ENCODE assay signal across 26 cellular contexts in the genomic region with DNA sequence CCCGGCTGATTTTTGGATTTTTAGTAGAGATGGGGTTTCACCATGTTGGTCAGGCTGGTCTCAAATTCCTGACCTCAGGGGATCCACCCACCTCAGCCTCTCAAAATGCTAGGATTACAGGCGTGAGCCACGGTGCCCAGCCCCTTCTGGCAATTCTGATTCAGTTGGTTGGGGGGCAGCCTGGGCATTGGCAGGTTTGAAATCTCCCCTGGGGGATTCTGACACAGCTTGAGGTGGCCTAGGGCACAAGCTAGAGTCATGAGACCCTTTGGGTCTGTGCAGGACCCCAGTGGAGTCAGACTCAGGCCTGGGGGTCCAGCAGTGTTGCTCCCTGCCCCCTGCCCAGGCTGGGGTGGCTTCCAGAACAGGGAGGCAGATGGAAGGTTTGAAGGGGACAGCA.
"Had no signal": no experiment of that assay in that cellular context is flagged by ENCODE, and none has a peak within 500 bp of the region (broad histone marks: within the 10 kb centered on the region; RNA-seq: fewer than 3 reads in every experiment).

No MANE protein-coding gene starts in this region.

- H3K36me3 ChIP-seq: ascending aorta, brain microvascular endothelial cell, colonic mucosa, gastroesophageal sphincter, heart left ventricle, ovary, thyroid gland, upper lobe of right lung had no signal

- H3K4me1 ChIP-seq: ascending aorta, colonic mucosa, gastroesophageal sphincter, heart left ventricle, psoas muscle, thyroid gland, upper lobe of right lung had no signal

- H3K4me1 Mint-ChIP-seq: T-helper 17 cell had no signal

- H3K9me3 ChIP-seq: ascending aorta, colonic mucosa, gastroesophageal sphincter, heart left ventricle, mucosa of descending colon, ovary, psoas muscle, thyroid gland, upper lobe of right lung had no signal

- H3K4me3 Mint-ChIP-seq: activated T-helper 1 cell treated with anti-CD3 and anti-CD28 coated beads, Interleukin-12 subunit alpha, Interleukin-12 subunit beta, Interleukin-2, Interleukin-4 antibody, amounts not matched to agents 30 ng/mL and 10 ng/mL and 1 ng/mL, durations not matched to agents 14 hours and 24 hours and 36 hours; T-helper 17 cell had no signal

- H3K9me3 Mint-ChIP-seq: activated T-helper 1 cell treated with anti-CD3 and anti-CD28 coated beads, Interleukin-12 subunit alpha, Interleukin-12 subunit beta, Interleukin-2, Interleukin-4 antibody, amounts not matched to agents 30 ng/mL and 10 ng/mL and 1 ng/mL, durations not matched to agents 14 hours and 24 hours and 36 hours had no signal

- H3K27ac ChIP-seq: ascending aorta, brain microvascular endothelial cell, colonic mucosa, epithelial cell of prostate, gastroesophageal sphincter, heart left ventricle, ovary, psoas muscle, thyroid gland, upper lobe of right lung had no signal

- DNase-seq: activated CD4-positive, alpha-beta T cell treated with anti-CD3 and anti-CD28 coated beads for 1 hour; activated CD8-positive, alpha-beta memory T cell treated with anti-CD3 and anti-CD28 coated beads for 24 hours; activated CD8-positive, alpha-beta memory T cell treated with anti-CD3 and anti-CD28 coated beads, Interleukin-2, amount 50 U/mL, for 4 hours; activated gamma-delta T cell; activated naive CD4-positive, alpha-beta T cell treated with anti-CD3 and anti-CD28 coated beads, Interleukin-2, amount 50 U/mL, for 16 hours; brain microvascular endothelial cell; caudate nucleus; colonic mucosa; left cardiac atrium; mesenchymal stem cell; mucosa of descending colon; right cardiac atrium; stimulated activated CD4-positive, alpha-beta T cell treated with anti-CD3 and anti-CD28 coated beads, Interleukin-12 subunit alpha, Interleukin-12 subunit beta, amount 100 ng/mL, for 4 hours; stimulated activated CD4-positive, alpha-beta T cell treated with anti-CD3 and anti-CD28 coated beads, Interleukin-4, amount 100 ng/mL, for 4 hours; stimulated activated naive CD8-positive, alpha-beta T cell treated with anti-CD3 and anti-CD28 coated beads, Interleukin-15, Interleukin-2, amounts not matched to agents 100 U/mL and 50 U/mL, for 24 hours; SW 1271; T-helper 17 cell; thyroid gland had no signal

- H3K27me3 Mint-ChIP-seq: T-helper 17 cell had no signal

- H3K4me3 ChIP-seq: ascending aorta, colonic mucosa, gastroesophageal sphincter, heart left ventricle, mucosa of descending colon, ovary, psoas muscle, thyroid gland, upper lobe of right lung had no signal

- H3K27ac Mint-ChIP-seq: activated T-helper 1 cell treated with anti-CD3 and anti-CD28 coated beads, Interleukin-12 subunit alpha, Interleukin-12 subunit beta, Interleukin-2, Interleukin-4 antibody, amounts not matched to agents 30 ng/mL and 10 ng/mL and 1 ng/mL, durations not matched to agents 14 hours and 24 hours and 36 hours; T-helper 17 cell had no signal

- ATAC-seq: gastroesophageal sphincter; heart left ventricle; left cardiac atrium; mucosa of descending colon; psoas muscle; right cardiac atrium; stimulated activated naive CD8-positive, alpha-beta T cell treated with anti-CD3 and anti-CD28 coated beads, Interleukin-15, Interleukin-2, amounts not matched to agents 100 U/mL and 50 U/mL, for 24 hours; T-helper 17 cell; upper lobe of right lung had no signal

- H3K27me3 ChIP-seq: ascending aorta, brain microvascular endothelial cell, colonic mucosa, gastroesophageal sphincter, heart left ventricle, ovary, thyroid gland, upper lobe of right lung had no signal
